ENCODE assay signal across 26 cellular contexts in genomic region chr9:83633260-83633659, GRCh38. TPM values are rescaled to one million over a fixed set of nuclear protein-coding genes. Genes with fewer than 3 reads are reported as not detected.
DNase-seq lines count a peak whose midpoint lies in the region; ATAC-seq, FAIRE-seq and TF ChIP-seq lines count a peak whose summit lies in the region.
"Had no signal": no experiment of that assay in that cellular context is flagged by ENCODE, and none has a peak within 500 bp of the region (broad histone marks: within the 10 kb centered on the region; RNA-seq: fewer than 3 reads in every experiment).

No MANE protein-coding gene starts in this region.

- no peaks in the 10 kb centered on the region for H4K20me1 ChIP-seq in GM12878 (ENCODE audit: control insufficient read depth, insufficient read depth)

- BruUV-seq in GM12878 (replicated peaks; lab: Mats Ljungman, UMichigan): no TSS peak

- no peak for DNase-seq in GM12878 (ENCODE audit: low read depth, low spot score)
- peak; percentile 21 for DNase-seq in small intestine
- DNase-seq in cerebellar nuclear complex (lab: John Stamatoyannopoulos, UW): no peak
- no peak for DNase-seq in A172 (ENCODE audit: low spot score)
- no peak for DNase-seq in DMS 273 treated with DMSO at 0.1 percent for 48 hours (lab: John Stamatoyannopoulos, UW)
- DNase-seq: activated CD4-positive, alpha-beta T cell treated with anti-CD3 and anti-CD28 coated beads, Interleukin-2, amount 50 U/mL, for 4 hours; activated naive CD4-positive, alpha-beta T cell treated with Interleukin-2 at 50 U/mL for 16 hours; brain microvascular endothelial cell; C1 segment of cervical spinal cord; COR-L47; DND-41; H9; IMR-90; left cardiac atrium; mammary epithelial cell; NCI-H1092; NCI-H187; NCI-H2171 treated with DMSO at 0.1 percent for 48 hours; NCI-H524 treated with DMSO at 0.1 percent for 48 hours; SHP77 treated with DMSO at 0.1 percent for 48 hours had no signal

- H3K9ac ChIP-seq in GM12878 (ENCODE audit: control insufficient read depth, insufficient read depth, low read length): no peak overlapping the region
- H3K9ac ChIP-seq: parathyroid adenoma had no signal

- RAD21 ChIA-PET in GM12878 (lab: Charles Lee; ENCODE audit: unreplicated experiment): no interaction called here

- CTCF ChIA-PET in GM12878 (lab: Yijun Ruan, JAX): interaction anchor here (1.0 to 2.2 kb wide), 3 partner anchors 8 to 16 kb away, joined by 3 to 8 read pairs (median 4); no protein-coding TSS in a partner anchor

- no peaks in the 10 kb centered on the region for H3K9me3 ChIP-seq in GM12878 (replicated peaks; ENCODE audit: control insufficient read depth, insufficient read depth, low read length)
- H3K9me3 ChIP-seq in small intestine (ENCODE audit: control insufficient read depth, low read depth): no peaks in the 10 kb centered on the region
- H3K9me3 ChIP-seq: right atrium auricular region had no signal

- H3K4me1 ChIP-seq in GM12878 (ENCODE audit: control insufficient read depth, insufficient read depth, low read length) (0 out of 2 replicates have a peak, but pooled peaks cover 3% of the 10 kb centered on the region), small intestine (ENCODE audit: control insufficient read depth in 2 of 2, insufficient read depth in 1 of 2, low read depth in 1 of 2, low read length in 1 of 2) (peaks cover 8 to 11% of the 10 kb centered on the region in 2 donors)
- H3K4me1 ChIP-seq: right atrium auricular region had no signal

- FAIRE-seq in GM12878 (lab: Jason Lieb, UNC) (no peak), small intestine (lab: Jason Lieb, UNC) (no peak)

- H2AFZ ChIP-seq in GM12878 (ENCODE audit: control insufficient read depth, low read depth, low read length): no peak overlapping the region
- H2AFZ ChIP-seq: parathyroid adenoma had no signal

- no peak for TF ChIP-seq POLR2A in GM12878 (IDR thresholded peaks at IDR 0.05; ENCODE audit: low read depth, low read length)

- ATAC-seq in GM19463 (IDR thresholded peaks at IDR 0.05; ENCODE audit: unreplicated experiment) (peak; percentile 40), HG03097 (IDR thresholded peaks at IDR 0.05; ENCODE audit: low FRiP score, unreplicated experiment) (peak; percentile 59), GM12878 (peak; percentile 48)
- ATAC-seq: left cardiac atrium, Panc1, WTC11 had no signal

- no peak for TF ChIP-seq RAD21 in GM12878 (IDR thresholded peaks at IDR 0.05; ENCODE audit: insufficient read depth, low read depth, low read length)

- no peaks in the 10 kb centered on the region for H3K79me2 ChIP-seq in GM12878 (ENCODE audit: control insufficient read depth, insufficient read depth, low read length)
- H3K79me2 ChIP-seq: parathyroid adenoma had no signal

- intact Hi-C loops in GM12878 (cut with micrococcal nuclease; ENCODE audit: unreplicated experiment): no loop called here

- H3K36me3 ChIP-seq in GM12878 (ENCODE audit: control insufficient read depth in 2 of 2, insufficient read depth in 2 of 2, low read length in 1 of 2): peaks cover 0 to 4% of the 10 kb centered on the region in 2 experiments; a peak in 3 of 4 replicates
- H3K36me3 ChIP-seq in small intestine (ENCODE audit: control insufficient read depth in 2 of 2, insufficient read depth in 2 of 2, low read length in 2 of 2): peaks cover 0 to 2% of the 10 kb centered on the region in 2 donors
- H3K36me3 ChIP-seq: brain microvascular endothelial cell, right atrium auricular region had no signal

- H3K27ac ChIP-seq in GM12878 (ENCODE audit: control insufficient read depth, insufficient read depth) (no peak overlapping the region), small intestine (ENCODE audit: low read depth in 1 of 2, low read length in 1 of 2) (no peak overlapping the region)
- H3K27ac ChIP-seq: brain microvascular endothelial cell, parathyroid adenoma, right atrium auricular region had no signal

- H3K27me3 ChIP-seq in GM12878 (replicated peaks in 1 of 2; ENCODE audit: control insufficient read depth in 2 of 2, insufficient read depth in 2 of 2, low read length in 1 of 2): no peaks in the 10 kb centered on the region
- no peaks in the 10 kb centered on the region for H3K27me3 ChIP-seq in small intestine (ENCODE audit: control insufficient read depth in 2 of 2, insufficient read depth in 2 of 2, low read length in 2 of 2)
- H3K27me3 ChIP-seq: brain microvascular endothelial cell, right atrium auricular region had no signal

- no peak for TF ChIP-seq EP300 in GM12878 (IDR thresholded peaks at IDR 0.05; ENCODE audit: borderline replicate concordance in 1 of 2, control insufficient read depth in 1 of 2, low read depth in 2 of 2, low read length in 2 of 2)

- TF ChIP-seq CTCF in GM12878 (IDR thresholded peaks at IDR 0.05 in 2 of 3, conservative IDR thresholded peaks at IDR 0.05 in 1 of 3; ENCODE audit: control insufficient read depth in 2 of 3, extremely low read depth in 1 of 3, insufficient read depth in 1 of 3, low read depth in 3 of 3, low read length in 3 of 3): no peak

- SMC1A ChIA-PET in GM12878 (lab: Charles Lee; ENCODE audit: uncharacterized antibody, unreplicated experiment): interaction anchor here (0.9 kb wide), 2 partner anchors 9 to 16 kb away, joined by 3 read pairs; no protein-coding TSS in a partner anchor

- H3K4me3 ChIP-seq in GM12878 (no peak overlapping the region), small intestine (ENCODE audit: low read depth in 1 of 2, low read length in 2 of 2) (no peak overlapping the region)
- H3K4me3 ChIP-seq: right atrium auricular region had no signal

- in situ Hi-C loops in GM12878 (cut with MboI): no loop called here

- POLR2A ChIA-PET in GM12878 (lab: Charles Lee): no interaction called here

- H3K4me2 ChIP-seq in GM12878 (ENCODE audit: control insufficient read depth, insufficient read depth): no peak overlapping the region

TF ChIP-seq in GM12878, 131 proteins besides CTCF, POLR2A, EP300 and RAD21 (continues in another document):
- TF ChIP-seq IRF4 (IDR thresholded peaks at IDR 0.05; ENCODE audit: low read depth, low read length) (no peak), BCLAF1 (IDR thresholded peaks at IDR 0.05) (no peak), PBX3 (IDR thresholded peaks at IDR 0.05; ENCODE audit: insufficient replicate concordance, low read depth, low read length) (no peak), TCF7 (IDR thresholded peaks at IDR 0.05; ENCODE audit: borderline replicate concordance) (no peak), SMAD1 (IDR thresholded peaks at IDR 0.05; ENCODE audit: low read depth, partially characterized antibody) (no peak)

RNA-seq across cellular contexts. Expression of gene IDNK, which starts 10.3 kb away (rescaled TPM):
- total RNA-seq in GM12878 (2013; cell fraction: nucleolus; rRNA removed): 4.3 and 5.1 TPM in 2 replicates
- total RNA-seq in GM12878 (2014; rRNA removed) (10.6 and 12.0 TPM in 2 replicates), GM12878 (2014; rRNA removed; fragmentation: Illumina TruSeq; extraction: Trizol) (8.5 and 11.1 TPM in 2 replicates), GM12878 (2021) (7.0 and 7.7 TPM in 2 replicates)
- polyA plus RNA-seq in GM12878 (2011; ENCODE audit: low read depth): 11.5 TPM
- polyA plus RNA-seq in GM12878 (2011; rRNA removed) (8.9 and 14.2 TPM in 2 replicates), GM12878 (2014; fragmentation: Illumina TruSeq; extraction: Trizol) (10.6 and 15.2 TPM in 2 replicates), GM12878 (2014; fragmentation: Nextera tagmentation; extraction: Ambion mirVana) (1 to 10 TPM; 8.7 to 8.9 TPM), GM12878 (2014; rRNA removed) (11.0 TPM in 2 replicates), GM12878 (2016; fragmentation: Nextera tagmentation; extraction: Ambion mirVana) (10 to 100 TPM; 18.3 to 19.1 TPM), small intestine (10 to 100 TPM; 20.2 to 73.4 (median 41.3) TPM)
- polyA plus RNA-seq in GM12878 (2011; cell fraction: cytosol; rRNA removed): 5.7 and 5.8 TPM in 2 replicates
- polyA plus RNA-seq in GM12878 (2011; cell fraction: nucleus; rRNA removed): 3.8 and 4.7 TPM in 2 replicates
- polyA plus RNA-seq in GM12878 (2012): 10.4 and 10.9 TPM in 2 replicates
- polyA minus RNA-seq in GM12878 (2011; rRNA and poly(A)+ RNA removed): 2.2 and 3.0 TPM in 2 replicates
- not detected in 2 replicates for polyA minus RNA-seq in GM12878 (2011; cell fraction: cytosol; rRNA and poly(A)+ RNA removed)
- polyA minus RNA-seq in GM12878 (2011; cell fraction: nucleus; rRNA and poly(A)+ RNA removed): 1.7 and 3.1 TPM in 2 replicates
- total RNA-seq in A172 (2014; rRNA removed; shearing (Covaris generic)): 11.5 and 14.1 TPM in 2 replicates
